In the genomic region with DNA sequence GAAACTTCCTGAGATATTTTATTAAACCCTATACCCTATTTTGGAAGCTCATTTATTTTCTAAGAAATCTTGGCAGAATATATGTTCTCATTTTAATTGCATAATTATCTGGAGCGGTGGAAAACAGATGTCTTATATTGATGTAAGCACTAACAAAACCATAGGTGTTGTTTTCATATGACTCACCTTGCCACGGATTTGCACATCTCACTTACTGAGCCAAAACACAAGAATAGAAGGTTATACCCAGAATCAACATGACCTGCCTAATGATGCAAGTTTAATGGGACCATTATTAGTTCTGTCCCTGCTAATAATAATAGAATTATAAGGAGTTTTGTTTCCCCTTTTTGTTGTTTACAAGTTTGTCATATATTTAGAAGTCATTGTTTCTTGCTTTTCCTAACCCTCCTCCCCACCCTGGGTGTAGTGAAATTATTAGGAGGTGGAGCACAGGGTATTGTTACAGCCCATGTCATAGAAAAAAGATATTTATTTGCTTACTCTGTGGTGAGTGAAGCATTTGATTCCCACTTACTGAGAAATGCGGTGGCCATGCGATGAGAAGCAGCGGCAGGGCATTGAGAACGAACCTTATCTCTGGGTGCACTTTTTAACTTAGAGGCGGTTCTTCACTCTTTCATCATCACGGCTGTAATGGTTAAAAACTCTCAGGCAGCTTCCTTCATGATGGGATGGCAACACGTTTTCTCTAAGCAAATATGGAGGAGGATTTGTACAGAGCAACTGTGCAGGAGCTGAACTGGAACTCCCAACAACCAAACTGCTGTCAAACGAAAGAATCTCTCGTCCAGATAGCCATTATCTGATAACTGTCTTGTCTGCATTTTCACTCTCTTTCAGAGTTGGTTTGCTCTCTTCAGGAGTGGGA, we compare ENCODE assay signal across 9 cellular contexts. TPM values are rescaled to one million over a fixed set of nuclear protein-coding genes. Genes with fewer than 3 reads are reported as not detected.
DNase-seq lines count a peak whose midpoint lies in the region; ATAC-seq, FAIRE-seq and TF ChIP-seq lines count a peak whose summit lies in the region.
"Had no signal": no experiment of that assay in that cellular context is flagged by ENCODE, and none has a peak within 500 bp of the region (broad histone marks: within the 10 kb centered on the region; RNA-seq: fewer than 3 reads in every experiment).

No MANE protein-coding gene starts in this region.

- TF ChIP-seq CTCF in fibroblast of pulmonary artery (IDR thresholded peaks at IDR 0.05; ENCODE audit: low read length, missing control alignments) (no peak), glutamatergic neuron (IDR thresholded peaks at IDR 0.05; ENCODE audit: partially characterized antibody, unreplicated experiment) (no peak)

- ATAC-seq in GM21367 (IDR thresholded peaks at IDR 0.05; ENCODE audit: unreplicated experiment) (peak; percentile 82), HG03442 (IDR thresholded peaks at IDR 0.05; ENCODE audit: unreplicated experiment) (peak; percentile 76)

- H3K4me3 ChIP-seq in fibroblast of pulmonary artery (replicated peaks; ENCODE audit: low read depth, low read length), result no peak overlapping the region

- H3K27me3 Mint-ChIP-seq in glutamatergic neuron (ENCODE audit: unreplicated experiment), result no peaks in the 10 kb centered on the region

- no peaks in the 10 kb centered on the region for H3K9me3 Mint-ChIP-seq in glutamatergic neuron (ENCODE audit: unreplicated experiment)
- H3K9me3 Mint-ChIP-seq: activated naive CD4-positive, alpha-beta T cell treated with anti-CD3 and anti-CD28 coated beads, Interleukin-2, amount 50 U/mL, for 72 hours had no signal

- H3K4me1 Mint-ChIP-seq in glutamatergic neuron (ENCODE audit: low read depth, unreplicated experiment), result no peaks in the 10 kb centered on the region

- DNase-seq in GM12892 (ENCODE audit: insufficient read length) (no peak), fibroblast of pulmonary artery (ENCODE audit: low read depth) (peak; percentile 8), AG08396 (ENCODE audit: low spot score) (no peak), NK-92 (lab: John Stamatoyannopoulos, UW; ENCODE audit: unreplicated experiment) (no peak), glutamatergic neuron (no peak)
- DNase-seq in stimulated activated CD4-positive, alpha-beta T cell treated with anti-CD3 and anti-CD28 coated beads, Interleukin-1b, Interleukin-23, amount 100 ng/mL, for 48 hours, result no peak

- peak; percentile 60 for FAIRE-seq in GM12892 (lab: Jason Lieb, UNC)

- TF ChIP-seq POLR2A in GM12892 (IDR thresholded peaks at IDR 0.05; ENCODE audit: low read depth, low read length), result no peak

- no peak overlapping the region for H3K4me3 Mint-ChIP-seq in glutamatergic neuron (ENCODE audit: unreplicated experiment)

- H3K27ac Mint-ChIP-seq in glutamatergic neuron (ENCODE audit: unreplicated experiment), result no peak overlapping the region

- H3K36me3 Mint-ChIP-seq in glutamatergic neuron (ENCODE audit: unreplicated experiment), result no peaks in the 10 kb centered on the region
- H3K36me3 Mint-ChIP-seq: activated naive CD4-positive, alpha-beta T cell treated with anti-CD3 and anti-CD28 coated beads, Interleukin-2, amount 50 U/mL, for 72 hours had no signal

RNA-seq across cellular contexts. Expression of gene IL5RA, which starts 0.5 kb away (rescaled TPM):
- 0.25 TPM for polyA plus RNA-seq in GM12892 (2012; ENCODE audit: missing spikeins)
- not detected for total RNA-seq in glutamatergic neuron (ENCODE audit: unreplicated experiment)
- total RNA-seq: activated naive CD4-positive, alpha-beta T cell treated with anti-CD3 and anti-CD28 coated beads, Interleukin-2, amount 50 U/mL, for 72 hours had no signal

RNA-seq across cellular contexts. Expression of gene TRNT1, which starts 17.1 kb away (rescaled TPM):
- 27.8 TPM for polyA plus RNA-seq in GM12892 (2012; ENCODE audit: missing spikeins)
- total RNA-seq in glutamatergic neuron (ENCODE audit: unreplicated experiment), result 27.3 TPM
